In the genomic region with DNA sequence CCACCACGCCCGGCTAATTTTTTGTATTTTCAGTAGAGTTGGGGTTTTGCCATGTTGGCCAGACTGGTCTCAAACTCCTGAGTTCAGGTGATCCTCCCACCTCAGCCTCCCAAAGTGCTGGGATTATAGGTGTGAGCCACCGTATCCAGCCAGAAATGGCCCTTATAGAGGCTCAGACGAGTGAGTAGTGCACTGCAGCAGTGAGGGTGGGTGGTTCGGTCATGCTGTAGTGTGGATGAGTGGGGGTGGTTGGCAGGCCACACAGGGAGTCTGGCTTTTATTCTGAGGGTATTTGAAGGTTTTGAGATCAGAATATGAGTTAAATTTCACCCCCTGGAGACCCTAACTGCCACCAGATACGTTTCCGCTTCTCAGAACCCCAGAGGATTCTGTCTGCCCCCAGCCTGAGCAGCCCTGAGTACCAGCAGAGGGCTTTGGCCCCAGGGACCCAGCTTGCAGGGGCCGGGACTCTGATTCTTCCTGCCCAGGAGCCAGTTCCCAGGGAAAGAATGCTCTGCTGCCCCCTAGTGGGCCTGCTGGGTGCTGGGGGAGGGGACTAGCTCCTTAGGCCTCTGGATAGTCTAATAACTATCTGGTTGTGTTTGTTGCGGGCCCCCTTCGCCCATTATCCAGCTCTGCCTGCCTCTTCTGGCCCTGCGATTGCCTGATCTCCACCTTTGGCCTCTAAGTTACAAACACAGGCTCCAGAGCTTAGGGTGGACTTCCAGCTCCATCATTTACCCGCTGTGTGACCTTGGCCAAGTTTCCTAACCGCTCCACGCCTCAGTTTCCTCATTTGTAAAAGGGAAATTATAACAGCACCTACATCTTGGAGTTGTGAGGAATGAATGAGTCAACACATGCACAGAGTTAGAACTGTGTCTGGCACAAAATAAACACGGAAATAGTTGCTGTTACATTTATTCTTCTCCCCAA, we compare ENCODE assay signal across 8 cellular contexts. TPM values are rescaled to one million over a fixed set of nuclear protein-coding genes. Genes with fewer than 3 reads are reported as not detected.
DNase-seq lines count a peak whose midpoint lies in the region; ATAC-seq, FAIRE-seq and TF ChIP-seq lines count a peak whose summit lies in the region.

No MANE protein-coding gene starts in this region.

- peaks cover 39% of the 10 kb centered on the region for H3K36me3 Mint-ChIP-seq in GM23338 (ENCODE audit: low read depth)
- peaks cover 4% of the 10 kb centered on the region for H3K36me3 Mint-ChIP-seq in T-cell
- peaks cover 18% of the 10 kb centered on the region for H3K36me3 Mint-ChIP-seq in activated naive CD8-positive, alpha-beta T cell treated with anti-CD3 and anti-CD28 coated beads, Interleukin-2, amount 50 U/mL, for 24 hours (ENCODE audit: low read depth)

- POLR2A ChIA-PET in T-cell (lab: Charles Lee): interaction anchor here in 1 of 2 donors (0.6 kb wide), 1 partner anchor 36 kb away, joined by 4 read pairs; no protein-coding TSS in a partner anchor

- H3K27me3 Mint-ChIP-seq in GM23338 (ENCODE audit: insufficient read depth, low read depth, poor library complexity) (peaks cover 12% of the 10 kb centered on the region), T-cell (no peaks in the 10 kb centered on the region)
- H3K27me3 Mint-ChIP-seq in activated naive CD8-positive, alpha-beta T cell treated with anti-CD3 and anti-CD28 coated beads, Interleukin-2, amount 50 U/mL, for 24 hours: no peaks in the 10 kb centered on the region

- H3K9me3 Mint-ChIP-seq in GM23338 (no peaks in the 10 kb centered on the region), T-cell (no peaks in the 10 kb centered on the region)
- no peaks in the 10 kb centered on the region for H3K9me3 Mint-ChIP-seq in activated naive CD8-positive, alpha-beta T cell treated with anti-CD3 and anti-CD28 coated beads, Interleukin-2, amount 50 U/mL, for 24 hours

- H3K4me3 Mint-ChIP-seq in GM23338: peak overlapping the region; percentile 24; the same call in 1 of the 3 replicates
- peak overlapping the region; percentile 41 to 94 (median 47) for H3K4me3 Mint-ChIP-seq in T-cell
- H3K4me3 Mint-ChIP-seq in activated naive CD8-positive, alpha-beta T cell treated with anti-CD3 and anti-CD28 coated beads, Interleukin-2, amount 50 U/mL, for 24 hours: peak overlapping the region; percentile 78

- H4K20me1 ChIP-seq in GM23338 (replicated peaks; ENCODE audit: insufficient read depth): peaks cover 15% of the 10 kb centered on the region

- DNase-seq in C1 segment of cervical spinal cord (lab: John Stamatoyannopoulos, UW): peak in 13 of 14 donors; percentile 16 to 90 (median 81)
- DNase-seq in GM23338 (ENCODE audit: low spot score): peak; percentile 96
- DNase-seq in NCI-H146 (lab: John Stamatoyannopoulos, UW): peak; percentile 87
- peak; percentile 72 to 96 (median 90) for DNase-seq in T-cell
- DNase-seq in activated naive CD8-positive, alpha-beta T cell treated with anti-CD3 and anti-CD28 coated beads, Interleukin-2, amount 50 U/mL, for 24 hours: peak; percentile 96
- DNase-seq in heart left ventricle: peak; percentile 89 to 94 (median 90)
- DNase-seq in pulmonary artery endothelial cell (ENCODE audit: low read depth, low spot score): peak; percentile 55
- DNase-seq in urothelium cell line (ENCODE audit: low spot score): peak; percentile 81

- no peaks in the 10 kb centered on the region for H3K9me2 ChIP-seq in GM23338 (ENCODE audit: insufficient read depth)

- H3K36me3 ChIP-seq in GM23338 (ENCODE audit: insufficient read depth): peaks cover 3% of the 10 kb centered on the region; the same call in 1 of the 2 replicates
- H3K36me3 ChIP-seq in heart left ventricle: peaks cover 0 to 34% (median 20%) of the 10 kb centered on the region in 9 donors

- no peak for TF ChIP-seq POLR2A in heart left ventricle (IDR thresholded peaks at IDR 0.05)

- peaks cover 8% of the 10 kb centered on the region for H3K4me1 ChIP-seq in GM23338 (ENCODE audit: insufficient read depth)
- H3K4me1 ChIP-seq in heart left ventricle: peaks cover 0 to 36% (median 17%) of the 10 kb centered on the region in 12 donors

- H3K4me3 ChIP-seq in GM23338 (no peak overlapping the region), heart left ventricle (peak overlapping the region in 3 of 12 donors; percentile 0 to 16 (median 13))

- CTCF ChIA-PET in T-cell (lab: Charles Lee): interaction anchor here (0.6 to 4.6 kb wide), 18 partner anchors 9 to 317 kb away, joined by 3 to 32 read pairs (median 4); partner anchors contain the start of genes TBC1D10B (in 2 of the 2), CD2BP2 (in 1 of the 2), DCTPP1 (in 1 of the 2) and SEPTIN1 (in 1 of the 2)

- WGBS in heart left ventricle, 4 donors: 40 to 47% (median 42%) methylated on average over 14 to 15 of the region's 15 CpGs

- intact Hi-C loops in heart left ventricle (cut with DNase I): loop anchor here in 7 of 10 donors (5.0 to 10.0 kb wide), 8 partner anchors 42 to 345 kb away; partner anchors contain the start of genes TBX6 (in 4 of the 7), YPEL3 (in 3 of the 7), ALDOA (in 2 of the 7) and MAPK3 (in 2 of the 7)

- H3K4me2 ChIP-seq in GM23338: peak overlapping the region; percentile 51; the same call in 1 of the 2 replicates

- peaks cover 16% of the 10 kb centered on the region; the same call in 1 of the 2 replicates for H3K79me2 ChIP-seq in GM23338 (replicated peaks; ENCODE audit: insufficient read depth)

- H3K4me1 Mint-ChIP-seq in GM23338 (peaks cover 16% of the 10 kb centered on the region), T-cell (peaks cover 25 to 31% (median 30%) of the 10 kb centered on the region in 3 donors)
- H3K4me1 Mint-ChIP-seq in activated naive CD8-positive, alpha-beta T cell treated with anti-CD3 and anti-CD28 coated beads, Interleukin-2, amount 50 U/mL, for 24 hours: peaks cover 44% of the 10 kb centered on the region

- H3K27ac ChIP-seq in GM23338 (ENCODE audit: low read depth) (no peak overlapping the region), heart left ventricle (peak overlapping the region in 9 of 12 donors; percentile 0 to 50 (median 38))

- H2AFZ ChIP-seq in GM23338: no peak overlapping the region

- H3K27ac Mint-ChIP-seq in GM23338: no peak overlapping the region
- H3K27ac Mint-ChIP-seq in T-cell: peak overlapping the region; percentile 59 to 84
- H3K27ac Mint-ChIP-seq in activated naive CD8-positive, alpha-beta T cell treated with anti-CD3 and anti-CD28 coated beads, Interleukin-2, amount 50 U/mL, for 24 hours: peak overlapping the region; percentile 52

- peaks cover 18% of the 10 kb centered on the region; the same call in 1 of the 2 replicates for H3F3A ChIP-seq in GM23338 (replicated peaks; ENCODE audit: low read depth)

- no peak for FAIRE-seq in urothelium cell line (lab: Jason Lieb, UNC)

- no peaks in the 10 kb centered on the region for H3K27me3 ChIP-seq in GM23338 (ENCODE audit: insufficient read depth)
- no peaks in the 10 kb centered on the region for H3K27me3 ChIP-seq in heart left ventricle

- ATAC-seq in GM23338 (peak; percentile 63), T-cell (replicated peaks in 1 of 4) (peak; percentile 51 to 62 (median 58)), heart left ventricle (peak; percentile 66 to 82 (median 74))
- ATAC-seq in activated naive CD8-positive, alpha-beta T cell treated with anti-CD3 and anti-CD28 coated beads, Interleukin-2, amount 50 U/mL, for 24 hours: peak; percentile 53

- no peaks in the 10 kb centered on the region for H3K9me3 ChIP-seq in heart left ventricle

- TF ChIP-seq CTCF in GM23338 (conservative IDR thresholded peaks at IDR 0.05; ENCODE audit: low read depth in 2 of 2): peak; percentile 87 to 95
- peak; percentile 92 to 98 (median 96) for TF ChIP-seq CTCF in heart left ventricle (IDR thresholded peaks at IDR 0.05)

TF ChIP-seq in GM23338, 12 proteins besides CTCF, POLR2A, EP300 and RAD21 (continues in another document):
- TF ChIP-seq ZNF331 (CRISPR knock-in tag; IDR thresholded peaks at IDR 0.05; ENCODE audit: low read depth) (no peak), STAT1 (IDR thresholded peaks at IDR 0.05; ENCODE audit: unreplicated experiment) (no peak)

RNA-seq across cellular contexts. Expression of gene ZNF771, which starts 2.0 kb away (rescaled TPM):
- 12.0 and 16.1 TPM in 2 replicates for total RNA-seq in GM23338 (2014; rRNA removed; shearing (Covaris generic))
- polyA plus RNA-seq in GM23338 (2016; fragmentation: Nextera tagmentation; extraction: Ambion mirVana) (10.8 and 12.7 TPM in 2 replicates), heart left ventricle (10 to 100 TPM in 1 of 2 donors, 1 to 10 TPM in 1; 4.4 to 13.6 TPM)
- total RNA-seq in T-cell (1 to 10 TPM; 1.3 to 6.6 (median 6.2) TPM), heart left ventricle (10 to 100 TPM in 2 of 9 donors, 1 to 10 TPM in 7; 4.8 to 18.8 (median 6.8) TPM), pulmonary artery endothelial cell (7.9 and 8.4 TPM in 2 replicates)

RNA-seq across cellular contexts. Expression of gene ZNF48, which starts 14.2 kb away (rescaled TPM):
- 37.9 and 44.3 TPM in 2 replicates for total RNA-seq in GM23338 (2014; rRNA removed; shearing (Covaris generic))
- 4.8 and 6.2 TPM in 2 replicates for polyA plus RNA-seq in GM23338 (2016; fragmentation: Nextera tagmentation; extraction: Ambion mirVana)
- 10 to 100 TPM in 3 of 5 donors, 1 to 10 TPM in 2; 7.3 to 17.5 (median 16.4) TPM for total RNA-seq in T-cell
- total RNA-seq in heart left ventricle: 10 to 100 TPM in 1 of 9 donors, 1 to 10 TPM in 8; 4.1 to 10.3 (median 5.9) TPM
- 10 to 100 TPM in 1 of 2 donors, 1 to 10 TPM in 1; 3.1 to 11.0 TPM for polyA plus RNA-seq in heart left ventricle
- total RNA-seq in pulmonary artery endothelial cell: 13.6 and 15.6 TPM in 2 replicates

RNA-seq across cellular contexts. Expression of gene DCTPP1, which starts 20.4 kb away (rescaled TPM):
- total RNA-seq in GM23338 (2014; rRNA removed; shearing (Covaris generic)): 46.1 and 54.1 TPM in 2 replicates
- polyA plus RNA-seq in GM23338 (2016; fragmentation: Nextera tagmentation; extraction: Ambion mirVana) (51.7 and 58.3 TPM in 2 replicates), heart left ventricle (10 to 100 TPM; 13.8 to 68.7 TPM)
- total RNA-seq in T-cell (10 to 100 TPM; 11.2 to 30.6 (median 24.7) TPM), heart left ventricle (10 to 100 TPM; 18.9 to 32.6 (median 28.4) TPM), pulmonary artery endothelial cell (37.5 and 38.2 TPM in 2 replicates)

RNA-seq across cellular contexts. Expression of gene SEPTIN1, which starts 27.0 kb away (rescaled TPM):
- total RNA-seq in GM23338 (2014; rRNA removed; shearing (Covaris generic)): 0.21 and 0.35 TPM in 2 replicates
- polyA plus RNA-seq in GM23338 (2016; fragmentation: Nextera tagmentation; extraction: Ambion mirVana) (3.3 and 3.9 TPM in 2 replicates), heart left ventricle (1 to 10 TPM in 1 of 2 donors, under 1 TPM in 1; 0.44 to 2.4 TPM)
- total RNA-seq in T-cell (100 to 1,000 TPM; 191 to 259 (median 229) TPM), heart left ventricle (1 to 10 TPM in 6 of 9 donors, under 1 TPM in 2, not detected in 1; 0.67 to 9.2 (median 1.5) TPM), pulmonary artery endothelial cell (0.13 TPM in 1 of 2 replicates, not detected in the other)

RNA-seq across cellular contexts. Expression of gene MYL11, which starts 34.8 kb away (rescaled TPM):
- not detected in 2 replicates for total RNA-seq in GM23338 (2014; rRNA removed; shearing (Covaris generic))
- polyA plus RNA-seq in GM23338 (2016; fragmentation: Nextera tagmentation; extraction: Ambion mirVana) (3.5 and 7.3 TPM in 2 replicates), heart left ventricle (not detected)
- total RNA-seq in T-cell (1 to 10 TPM in 2 of 5 donors, under 1 TPM in 1, not detected in 2; 0.91 to 1.3 (median 1.1) TPM), heart left ventricle (not detected), pulmonary artery endothelial cell (not detected in 2 replicates)

Comparison
In these comparisons a context has a peak if more than half of its experiments do, and no peak if none do; other contexts are left out.
1. H3K4me3 Mint-ChIP-seq: peak in every context shown above with its lines; median percentile 78 in activated naive CD8-positive, alpha-beta T cell treated with anti-CD3 and anti-CD28 coated beads, Interleukin-2, amount 50 U/mL, for 24 hours; 47 in T-cell; 24 in GM23338.